In genomic region chr4:143377635-143378099, GRCh38 we compare ENCODE assay signal across 10 cellular contexts. TPM values are rescaled to one million over a fixed set of nuclear protein-coding genes. Genes with fewer than 3 reads are reported as not detected.
DNase-seq lines count a peak whose midpoint lies in the region; ATAC-seq and TF ChIP-seq lines count a peak whose summit lies in the region.
"Had no signal": no experiment of that assay in that cellular context is flagged by ENCODE, and none has a peak within 500 bp of the region (broad histone marks: within the 10 kb centered on the region; RNA-seq: fewer than 3 reads in every experiment).

No MANE protein-coding gene starts in this region.

- no peak for DNase-seq in SK-N-DZ (ENCODE audit: low spot score)
- no peak for DNase-seq in activated T-cell treated with anti-CD3 and anti-CD28 coated beads, Interleukin-2, amount 50 U/mL, for 48 hours
- DNase-seq in KBM-7, result no peak
- DNase-seq in brain microvascular endothelial cell, result no peak
- DNase-seq: activated CD4-positive, alpha-beta T cell treated with anti-CD3 and anti-CD28 coated beads, Interleukin-2, amount 10 ng/mL, durations not matched to agents 24 days and 14 days; DMS79 treated with DMSO at 0.1 percent for 48 hours had no signal

- H3K27ac ChIP-seq in layer of hippocampus (ENCODE audit: low read depth, low read length) (peak overlapping the region; percentile 81), brain microvascular endothelial cell (no peak overlapping the region)

- TF ChIP-seq CTCF in brain microvascular endothelial cell (IDR thresholded peaks at IDR 0.05; ENCODE audit: low read depth, low read length, missing control alignments), result no peak

- in situ Hi-C loops in KBM-7 (cut with MboI; ENCODE audit: low pct_unique_long_range_greater_than_20kb, low sequenced_read_pairs) (no loop called here), brain microvascular endothelial cell (cut with HindIII; ENCODE audit: low pct_ligation_motif_present, low sequenced_read_pairs) (no loop called here)

- ATAC-seq in GM18498 (IDR thresholded peaks at IDR 0.05; ENCODE audit: unreplicated experiment), result peak; percentile 43
- ATAC-seq in GM21515 (IDR thresholded peaks at IDR 0.05; ENCODE audit: unreplicated experiment), result peak; percentile 67
- ATAC-seq in HG03460 (IDR thresholded peaks at IDR 0.05; ENCODE audit: unreplicated experiment), result peak; percentile 53

- H3K27me3 ChIP-seq in layer of hippocampus (ENCODE audit: control insufficient read depth, insufficient read depth, low read length), result no peaks in the 10 kb centered on the region
- no peaks in the 10 kb centered on the region for H3K27me3 ChIP-seq in brain microvascular endothelial cell (replicated peaks)

- no peak overlapping the region for H3K4me3 ChIP-seq in brain microvascular endothelial cell (ENCODE audit: low read depth, low read length)

- H3K36me3 ChIP-seq in brain microvascular endothelial cell (replicated peaks), result no peaks in the 10 kb centered on the region

RNA-seq across cellular contexts. Expression of gene GAB1, which starts 41.0 kb away (rescaled TPM):
- polyA plus RNA-seq in SK-N-DZ (2014; cell fraction: cytosol; rRNA removed), result 6.3 and 6.6 TPM in 2 replicates
- polyA plus RNA-seq in SK-N-DZ (2014; cell fraction: nucleus; rRNA removed), result 7.7 and 13.0 TPM in 2 replicates
